8 cellular contexts compared by ENCODE assay signal in the genomic region with DNA sequence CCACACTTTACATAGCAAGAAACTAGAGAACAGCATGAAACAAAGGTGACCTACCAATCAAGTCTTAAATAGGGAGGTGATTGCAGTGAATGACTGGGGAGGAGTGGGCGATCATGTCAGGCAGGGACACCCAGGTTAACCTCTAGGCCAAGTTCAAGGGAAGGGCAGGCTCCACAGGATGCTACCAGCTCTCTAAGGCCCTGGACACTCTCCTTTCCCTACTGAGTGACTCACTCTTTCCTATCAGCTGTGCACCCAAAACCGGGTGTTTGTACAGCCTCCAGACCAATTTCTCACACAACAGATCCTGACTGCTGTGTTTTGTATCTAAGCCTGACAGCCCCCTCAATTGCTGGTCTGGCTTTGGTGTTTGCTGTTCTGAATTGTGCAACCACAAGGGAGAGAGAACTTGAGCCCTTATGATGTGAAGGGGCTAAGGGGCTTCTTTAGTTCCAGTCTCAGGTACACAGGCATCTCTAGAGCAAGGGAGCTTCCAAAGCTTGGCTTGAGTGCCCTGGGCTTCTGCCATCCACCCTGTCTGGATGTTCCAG.
DNase-seq lines count a peak whose midpoint lies in the region; ATAC-seq, FAIRE-seq and TF ChIP-seq lines count a peak whose summit lies in the region.
"Had no signal": no experiment of that assay in that cellular context is flagged by ENCODE, and none has a peak within 500 bp of the region (broad histone marks: within the 10 kb centered on the region; RNA-seq: fewer than 3 reads in every experiment).

No MANE protein-coding gene starts in this region.

- peaks cover 5% of the 10 kb centered on the region; the same call in 1 of the 2 replicates for H3K4me1 ChIP-seq in GM23248 (ENCODE audit: insufficient read depth)
- H3K4me1 ChIP-seq in endothelial cell of umbilical vein (ENCODE audit: control insufficient read depth, extremely low read depth, insufficient read depth, low read length): peaks cover 3% of the 10 kb centered on the region
- no peaks in the 10 kb centered on the region for H3K4me1 ChIP-seq in neuronal stem cell (ENCODE audit: control insufficient read depth in 2 of 2, insufficient read depth in 1 of 2, low read depth in 1 of 2, low read length in 2 of 2)

- POLR2A ChIA-PET in endothelial cell of umbilical vein (lab: Charles Lee): no interaction called here

- no peaks in the 10 kb centered on the region for H3K79me2 ChIP-seq in GM23248 (ENCODE audit: insufficient read depth)
- H3K79me2 ChIP-seq in endothelial cell of umbilical vein (ENCODE audit: control insufficient read depth, insufficient read depth, low read length): no peaks in the 10 kb centered on the region

- H4K8ac ChIP-seq in neuronal stem cell (ENCODE audit: low read depth, low read length): no peak overlapping the region

- H3K4me3 ChIP-seq in GM23248: no peak overlapping the region
- no peak overlapping the region for H3K4me3 ChIP-seq in endothelial cell of umbilical vein (replicated peaks in 1 of 3; ENCODE audit: insufficient read depth in 1 of 3, low read depth in 1 of 3, low read length in 3 of 3)
- H3K4me3 ChIP-seq in neuronal stem cell (ENCODE audit: low read length in 2 of 2): no peak overlapping the region

- H3K27ac ChIP-seq in GM23248: no peak overlapping the region
- H3K27ac ChIP-seq in endothelial cell of umbilical vein (ENCODE audit: insufficient read depth, low read depth, low read length): no peak overlapping the region
- no peak overlapping the region for H3K27ac ChIP-seq in neuronal stem cell (replicated peaks; ENCODE audit: low read length)

- TF ChIP-seq POLR2A in endothelial cell of umbilical vein (IDR thresholded peaks at IDR 0.05; ENCODE audit: low read depth, low read length): no peak

- no peaks in the 10 kb centered on the region for H4K20me1 ChIP-seq in GM23248 (ENCODE audit: insufficient read depth)
- H4K20me1 ChIP-seq in endothelial cell of umbilical vein (replicated peaks; ENCODE audit: control insufficient read depth, extremely low read depth, insufficient read depth, low read length): no peaks in the 10 kb centered on the region

- H3K36me3 ChIP-seq in GM23248 (ENCODE audit: low read depth) (no peaks in the 10 kb centered on the region), endothelial cell of umbilical vein (ENCODE audit: control insufficient read depth in 2 of 2, extremely low read depth in 1 of 2, insufficient read depth in 2 of 2, low read length in 2 of 2) (no peaks in the 10 kb centered on the region), neuronal stem cell (replicated peaks in 1 of 2; ENCODE audit: control insufficient read depth in 2 of 2, insufficient read depth in 2 of 2, low read length in 2 of 2) (no peaks in the 10 kb centered on the region)

- in situ Hi-C loops in GM23248 (cut with MboI): no loop called here

- no peak for ATAC-seq in HG03280 (IDR thresholded peaks at IDR 0.05; ENCODE audit: unreplicated experiment)

- H3K27me3 ChIP-seq in GM23248 (replicated peaks; ENCODE audit: insufficient read depth): no peaks in the 10 kb centered on the region
- no peaks in the 10 kb centered on the region for H3K27me3 ChIP-seq in endothelial cell of umbilical vein (ENCODE audit: control insufficient read depth in 2 of 2, insufficient read depth in 2 of 2, low read length in 2 of 2)
- H3K27me3 ChIP-seq in neuronal stem cell (ENCODE audit: control insufficient read depth in 3 of 3, insufficient read depth in 3 of 3, low read depth in 1 of 3, low read length in 3 of 3): peaks cover 0 to 13% (median 0%) of the 10 kb centered on the region in 3 experiments

- H3K9me1 ChIP-seq in endothelial cell of umbilical vein (replicated peaks; ENCODE audit: control insufficient read depth, extremely low read depth, insufficient read depth, low read length): no peaks in the 10 kb centered on the region

- no peak overlapping the region for H3K23ac ChIP-seq in neuronal stem cell (ENCODE audit: low read depth, low read length, poor library complexity)

- H2BK12ac ChIP-seq in neuronal stem cell (ENCODE audit: low read length): no peak overlapping the region

- WGBS in GM23248 (ENCODE audit: low coverage in 1 of 2, low lambda C conversion rate in 2 of 2, missing lambda C conversion rate in 2 of 2), 2 experiments: 23 to 28% methylated on average over 2 of the region's 2 CpGs
- no CpG with 5 or more reads among the region's 2 CpGs for WGBS in neuronal stem cell (ENCODE audit: extremely low coverage in 2 of 2, insufficient read length in 2 of 2, insufficient replicate concordance in 1 of 2), 2 donors

- H2AK5ac ChIP-seq in neuronal stem cell (ENCODE audit: low read depth, low read length): no peak overlapping the region

- no peak overlapping the region for H2BK5ac ChIP-seq in neuronal stem cell (ENCODE audit: low read length)

- no peak overlapping the region for H2AFZ ChIP-seq in GM23248
- no peak overlapping the region for H2AFZ ChIP-seq in endothelial cell of umbilical vein (ENCODE audit: low read depth, low read length)
- H2AFZ ChIP-seq in neuronal stem cell (ENCODE audit: low read length): no peak overlapping the region

- intact Hi-C loops in endothelial cell of umbilical vein (cut with micrococcal nuclease): loop anchor here (2.0 kb wide), 1 partner anchor 20 kb away; no protein-coding TSS in a partner anchor

- no peak overlapping the region for H4K91ac ChIP-seq in neuronal stem cell (ENCODE audit: low read depth, low read length, poor library complexity)

- dilution Hi-C loops in endothelial cell of umbilical vein (cut with MboI; ENCODE audit: extremely low pct_ligation_motif_present, low sequenced_read_pairs): no loop called here

- no peak overlapping the region for H2BK15ac ChIP-seq in neuronal stem cell (ENCODE audit: low read length)

- no peak overlapping the region for H3K18ac ChIP-seq in neuronal stem cell (ENCODE audit: low read length)

- BruUV-seq in endothelial cell of umbilical vein (replicated peaks; lab: Mats Ljungman, UMichigan): no TSS peak

- peak; percentile 50 for FAIRE-seq in endothelial cell of umbilical vein (lab: Jason Lieb, UNC)
- FAIRE-seq: RCC 7860 had no signal

- TF ChIP-seq CTCF in endothelial cell of umbilical vein (IDR thresholded peaks at IDR 0.05; ENCODE audit: extremely low read depth in 1 of 2, insufficient read depth in 1 of 2, low read depth in 1 of 2, low read length in 2 of 2): no peak

- CTCF ChIA-PET in endothelial cell of umbilical vein (lab: Charles Lee): interaction anchor here (0.7 to 2.0 kb wide), 10 partner anchors 8 to 335 kb away, joined by 3 to 8 read pairs (median 4); no protein-coding TSS in a partner anchor

- H3K4ac ChIP-seq in neuronal stem cell (ENCODE audit: low read length): no peak overlapping the region

- no peaks in the 10 kb centered on the region for H3K9me2 ChIP-seq in GM23248 (ENCODE audit: insufficient read depth)

- DNase-seq in GM23248 (peak; percentile 88), OCI-M1 (lab: John Stamatoyannopoulos, UW) (peak; percentile 59), endothelial cell of umbilical vein (ENCODE audit: low read depth, low spot score) (peak; percentile 74), pulmonary artery endothelial cell (ENCODE audit: low read depth, low spot score) (peak; percentile 44), occipital lobe (lab: John Stamatoyannopoulos, UW) (no peak), neuronal stem cell (ENCODE audit: low spot score) (no peak)

- H3K4me2 ChIP-seq in GM23248 (ENCODE audit: unreplicated experiment): no peak overlapping the region
- H3K4me2 ChIP-seq in endothelial cell of umbilical vein (ENCODE audit: insufficient read depth, low read length): no peak overlapping the region
- no peak overlapping the region for H3K4me2 ChIP-seq in neuronal stem cell (ENCODE audit: insufficient read depth, low read length, poor library complexity, severe bottlenecking)

- no peaks in the 10 kb centered on the region for H3K9me3 ChIP-seq in GM23248 (ENCODE audit: low read depth)
- H3K9me3 ChIP-seq in endothelial cell of umbilical vein (replicated peaks; ENCODE audit: control insufficient read depth, insufficient read depth, low read length): no peaks in the 10 kb centered on the region
- H3K9me3 ChIP-seq in neuronal stem cell (replicated peaks in 1 of 2; ENCODE audit: control insufficient read depth in 2 of 2, insufficient read depth in 1 of 2, low read depth in 1 of 2, low read length in 2 of 2): no peaks in the 10 kb centered on the region

- H3F3A ChIP-seq in GM23248 (ENCODE audit: insufficient read depth): no peaks in the 10 kb centered on the region

- no peaks in the 10 kb centered on the region for H3K79me1 ChIP-seq in neuronal stem cell (ENCODE audit: low read depth, low read length)

- H3K9ac ChIP-seq in GM23248 (no peak overlapping the region), endothelial cell of umbilical vein (replicated peaks; ENCODE audit: extremely low read depth, insufficient read depth, low read length) (no peak overlapping the region), neuronal stem cell (ENCODE audit: low read depth, low read length, poor library complexity) (no peak overlapping the region)

- no peak overlapping the region for H3K14ac ChIP-seq in neuronal stem cell (ENCODE audit: low read length)

- no peak overlapping the region for H2BK120ac ChIP-seq in neuronal stem cell (ENCODE audit: low read depth, low read length)

TF ChIP-seq in endothelial cell of umbilical vein, 7 proteins besides CTCF, POLR2A, EP300 and RAD21:
- peak; percentile 17 for TF ChIP-seq POLR2AphosphoS5 (IDR thresholded peaks at IDR 0.05; ENCODE audit: insufficient read depth, low read depth, low read length)
- peak; percentile 35 for TF ChIP-seq JUN (IDR thresholded peaks at IDR 0.05; ENCODE audit: borderline replicate concordance, insufficient read depth, insufficient read length, low read depth)
- TF ChIP-seq MYC (IDR thresholded peaks at IDR 0.05; ENCODE audit: low read depth, low read length): no peak
- TF ChIP-seq EZH2 (IDR thresholded peaks at IDR 0.05; ENCODE audit: borderline replicate concordance, low read depth, low read length, severe bottlenecking): no peak
- no peak for TF ChIP-seq GATA2 (IDR thresholded peaks at IDR 0.05; ENCODE audit: insufficient read depth, insufficient read length, low read depth, low read length)
- TF ChIP-seq, protein P1, sequence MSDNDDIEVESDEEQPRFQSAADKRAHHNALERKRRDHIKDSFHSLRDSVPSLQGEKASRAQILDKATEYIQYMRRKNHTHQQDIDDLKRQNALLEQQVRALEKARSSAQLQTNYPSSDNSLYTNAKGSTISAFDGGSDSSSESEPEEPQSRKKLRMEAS (IDR thresholded peaks at IDR 0.05; ENCODE audit: insufficient read depth, insufficient read length): no peak
- no peak for TF ChIP-seq FOS (IDR thresholded peaks at IDR 0.05; ENCODE audit: borderline replicate concordance, insufficient read depth, low read length)
TF ChIP-seq in endothelial cell of umbilical vein: peak in this region for 2.

Comparison
In these comparisons a context has a peak if more than half of its experiments do, and no peak if none do; other contexts are left out.
1. DNase-seq: peak in GM23248 (single experiment), OCI-M1 (single experiment), endothelial cell of umbilical vein (single experiment) and pulmonary artery endothelial cell (single experiment); none in occipital lobe (single experiment) and neuronal stem cell (single experiment).